ENCODE assay signal across 8 cellular contexts in the genomic region with DNA sequence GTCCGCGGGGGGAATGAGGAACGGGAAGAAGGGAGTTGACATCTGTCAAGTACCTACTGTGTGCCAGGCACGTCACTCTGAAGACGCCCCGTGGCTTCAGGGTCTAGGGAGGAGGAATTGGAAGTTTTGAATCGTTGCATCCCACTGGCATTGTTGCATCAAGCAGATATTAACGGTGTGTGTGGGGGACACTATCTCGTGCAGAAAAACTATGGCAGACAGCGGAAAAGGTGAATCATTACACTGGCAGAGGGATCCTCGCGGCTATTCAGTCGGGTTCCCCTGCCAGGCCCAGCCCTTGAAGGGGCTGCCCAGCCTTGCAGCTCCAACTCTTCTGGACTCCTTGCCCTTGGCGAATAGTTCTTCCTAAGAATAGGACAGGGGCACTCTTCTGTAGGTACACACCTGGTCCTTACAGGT. TPM values are rescaled to one million over a fixed set of nuclear protein-coding genes. Genes with fewer than 3 reads are reported as not detected.
DNase-seq lines count a peak whose midpoint lies in the region; ATAC-seq and TF ChIP-seq lines count a peak whose summit lies in the region.

No MANE protein-coding gene starts in this region.

- peak overlapping the region; percentile 77 to 83 (median 81) for H3K4me3 Mint-ChIP-seq in brain

- WGBS in mesodermal cell (ENCODE audit: insufficient coverage in 2 of 2), 2 experiments, result 30% methylated on average over 13 of the region's 14 CpGs

- peak overlapping the region; percentile 52 for H3K4me3 ChIP-seq in mesodermal cell (ENCODE audit: extremely low read depth, insufficient read depth, low read length, poor library complexity, severe bottlenecking)

- peaks cover 2 to 7% (median 4%) of the 10 kb centered on the region in 5 experiments for H3K9me3 Mint-ChIP-seq in brain

- H3K4me1 Mint-ChIP-seq in brain, result peaks cover 47% of the 10 kb centered on the region

- ATAC-seq in HG02623 (IDR thresholded peaks at IDR 0.05; ENCODE audit: unreplicated experiment), result no peak

- H3K4me1 ChIP-seq in mesodermal cell (ENCODE audit: control insufficient read depth, insufficient read depth, low read length, poor library complexity, severe bottlenecking), result peaks cover 15% of the 10 kb centered on the region

- no peak for TF ChIP-seq CTCF in brain (conservative IDR thresholded peaks at IDR 0.05)

- no peaks in the 10 kb centered on the region for H3K9me3 ChIP-seq in mesodermal cell (ENCODE audit: control insufficient read depth, low read length)

- in situ Hi-C loops in ACHN (cut with HindIII; ENCODE audit: low pct_ligation_motif_present, low pct_unique_long_range_greater_than_20kb, low sequenced_read_pairs), result no loop called here

- H3K36me3 Mint-ChIP-seq in brain, result no peaks in the 10 kb centered on the region

- no peak overlapping the region for H3K27ac ChIP-seq in mesodermal cell (ENCODE audit: low read depth, low read length, severe bottlenecking)

- H3K27ac Mint-ChIP-seq in brain, result peak overlapping the region; percentile 36 to 82 (median 67)

- peaks cover 10% of the 10 kb centered on the region for H3K27me3 Mint-ChIP-seq in brain

- DNase-seq in ACHN (peak; percentile 39), HK-2 (ENCODE audit: unreplicated experiment) (peak; percentile 15), NOMO-1 treated with dmso at 0.1 percent for 144 hours (lab: John Stamatoyannopoulos, UW; ENCODE audit: unreplicated experiment) (no peak), superior temporal gyrus (ENCODE audit: extremely low spot score) (no peak)
- DNase-seq in activated CD4-positive, alpha-beta T cell treated with anti-CD3 and anti-CD28 coated beads for 1 hour, result no peak

- H3K36me3 ChIP-seq in mesodermal cell (ENCODE audit: control insufficient read depth, insufficient read depth, low read length), result peaks cover 3% of the 10 kb centered on the region

RNA-seq across cellular contexts. Expression of a gene that starts 1.0 kb away (rescaled TPM):
- polyA plus RNA-seq in brain (ENCODE audit: insufficient read depth, low read depth, low replicate concordance), result 31.8 TPM
- polyA plus RNA-seq in mesodermal cell (2013, experiment 1 of 2), result 14.8 TPM
- 13.1 TPM for polyA plus RNA-seq in mesodermal cell (2013, experiment 2 of 2)

RNA-seq across cellular contexts. Expression of a gene that starts 53.6 kb away (rescaled TPM):
- 0.85 TPM for polyA plus RNA-seq in brain (ENCODE audit: insufficient read depth, low read depth, low replicate concordance)
- 6.4 TPM for polyA plus RNA-seq in mesodermal cell (2013, experiment 1 of 2)
- polyA plus RNA-seq in mesodermal cell (2013, experiment 2 of 2), result 5.4 TPM

Comparison
In these comparisons a context has a peak if more than half of its experiments do, and no peak if none do; other contexts are left out.
1. DNase-seq: peak in ACHN (single experiment) and HK-2 (single experiment); none in NOMO-1 treated with dmso at 0.1 percent for 144 hours (single experiment), activated CD4-positive, alpha-beta T cell treated with anti-CD3 and anti-CD28 coated beads for 1 hour (single experiment) and superior temporal gyrus (single experiment).